ENCODE assay signal across 15 cellular contexts in genomic region chrX:14883826-14884225, GRCh38.
"Had no signal": no experiment of that assay in that cellular context is flagged by ENCODE, and none has a peak within 500 bp of the region (broad histone marks: within the 10 kb centered on the region; RNA-seq: fewer than 3 reads in every experiment).

No MANE protein-coding gene starts in this region.

- H3K9me3 ChIP-seq: lower lobe of right lung, neutrophil, right lobe of liver, tibial nerve had no signal

- DNase-seq: activated gamma-delta T cell; aorta; erythroblast; hypothalamus; islet precursor cell; lower lobe of right lung; naive thymus-derived CD8-positive, alpha-beta T cell; right lobe of liver; stimulated activated CD4-positive, alpha-beta T cell treated with anti-CD3 and anti-CD28 coated beads, Interleukin-4, amount 100 ng/mL, for 24 hours; SW 1271 had no signal

- ATAC-seq: lower lobe of right lung; naive thymus-derived CD8-positive, alpha-beta T cell; right lobe of liver; stimulated activated memory B cell treated with anti-CD40 and anti-IgM and Interleukin-4, amounts not matched to agents 10 μg/mL and 1 μg/mL and 100 μg/mL, for 72 hours had no signal

- H3K36me3 ChIP-seq: lower lobe of right lung, neutrophil, right lobe of liver, tibial nerve had no signal

- H3K27ac ChIP-seq: coronary artery, lower lobe of right lung, neutrophil, parathyroid adenoma, right lobe of liver, tibial nerve had no signal

- H3K4me3 ChIP-seq: coronary artery, lower lobe of right lung, right lobe of liver, tibial nerve had no signal

- H2AFZ ChIP-seq: parathyroid adenoma had no signal

- H3K4me1 ChIP-seq: lower lobe of right lung, parathyroid adenoma, right lobe of liver had no signal

- H3K27ac Mint-ChIP-seq: naive thymus-derived CD8-positive, alpha-beta T cell; stimulated activated memory B cell treated with anti-CD40 and anti-IgM and Interleukin-4, amounts not matched to agents 10 μg/mL and 1 μg/mL and 100 μg/mL, for 72 hours had no signal

- H3K27me3 ChIP-seq: neutrophil, right lobe of liver, tibial nerve had no signal

- H3K27me3 Mint-ChIP-seq: naive thymus-derived CD8-positive, alpha-beta T cell; stimulated activated memory B cell treated with anti-CD40 and anti-IgM and Interleukin-4, amounts not matched to agents 10 μg/mL and 1 μg/mL and 100 μg/mL, for 72 hours had no signal

- H3K79me2 ChIP-seq: parathyroid adenoma had no signal

- H3K9me3 Mint-ChIP-seq: stimulated activated memory B cell treated with anti-CD40 and anti-IgM and Interleukin-4, amounts not matched to agents 10 μg/mL and 1 μg/mL and 100 μg/mL, for 72 hours had no signal

- H3K4me3 Mint-ChIP-seq: naive thymus-derived CD8-positive, alpha-beta T cell; stimulated activated memory B cell treated with anti-CD40 and anti-IgM and Interleukin-4, amounts not matched to agents 10 μg/mL and 1 μg/mL and 100 μg/mL, for 72 hours had no signal

- H3K9ac ChIP-seq: parathyroid adenoma had no signal
